ENCODE assay signal across 17 cellular contexts in genomic region chr9:546235-546634, GRCh38. TPM values are rescaled to one million over a fixed set of nuclear protein-coding genes. Genes with fewer than 3 reads are reported as not detected.
DNase-seq lines count a peak whose midpoint lies in the region; ATAC-seq and TF ChIP-seq lines count a peak whose summit lies in the region.
"Had no signal": no experiment of that assay in that cellular context is flagged by ENCODE, and none has a peak within 500 bp of the region (broad histone marks: within the 10 kb centered on the region; RNA-seq: fewer than 3 reads in every experiment).

No MANE protein-coding gene starts in this region.

- H3K36me3 ChIP-seq in DOHH2 (ENCODE audit: control insufficient read depth, low read length) (peaks cover 51% of the 10 kb centered on the region), body of pancreas (replicated peaks in 1 of 2; ENCODE audit: insufficient read depth in 1 of 2, low read depth in 2 of 2) (no peaks in the 10 kb centered on the region)
- H3K36me3 ChIP-seq: gastrocnemius medialis had no signal

- H3K4me3 ChIP-seq in DOHH2 (ENCODE audit: low read length) (peak overlapping the region; percentile 69), body of pancreas (no peak overlapping the region)

- no peaks in the 10 kb centered on the region for H3K9me2 ChIP-seq in DOHH2 (replicated peaks; ENCODE audit: control insufficient read depth, low read length)

- H3K27ac ChIP-seq in DOHH2 (ENCODE audit: low read depth, low read length) (peak overlapping the region; percentile 85), body of pancreas (peak overlapping the region in 3 of 4 donors; percentile 14 to 52 (median 21))

- 55 to 57% methylated on average over 3 of the region's 3 CpGs for WGBS in body of pancreas, 2 donors

- peak; percentile 12 for ATAC-seq in body of pancreas
- peak; percentile 50 to 51 for ATAC-seq in left cardiac atrium
- ATAC-seq in sciatic nerve, result peak; percentile 57
- ATAC-seq in SK-N-SH treated with all-trans-retinoic acid at 6 μM for 48 hours, result no peak

- H3K4me1 ChIP-seq in DOHH2 (ENCODE audit: control insufficient read depth, low read length) (peaks cover 42% of the 10 kb centered on the region), body of pancreas (peaks cover 38% of the 10 kb centered on the region)

- no peaks in the 10 kb centered on the region for H3K27me3 ChIP-seq in DOHH2 (ENCODE audit: control insufficient read depth, low read length)
- H3K27me3 ChIP-seq in body of pancreas, result no peaks in the 10 kb centered on the region
- H3K27me3 ChIP-seq: gastrocnemius medialis had no signal

- TF ChIP-seq POLR2A in body of pancreas (IDR thresholded peaks at IDR 0.05), result no peak

- peaks cover 78% of the 10 kb centered on the region for H3K79me2 ChIP-seq in DOHH2 (ENCODE audit: control insufficient read depth, low read length)

- DNase-seq in body of pancreas (no peak), left cardiac atrium (no peak), sciatic nerve (ENCODE audit: low spot score) (no peak), cortex of kidney (lab: John Stamatoyannopoulos, UW) (no peak), HCEC 1CT (no peak), NCI-H748 (lab: John Stamatoyannopoulos, UW; ENCODE audit: unreplicated experiment) (no peak)
- DNase-seq: ACHN; activated CD4-positive, alpha-beta T cell treated with anti-CD3 and anti-CD28 coated beads, Interleukin-2, amount 50 U/mL, for 4 hours; activated T-cell treated with anti-CD3 and anti-CD28 coated beads, Interleukin-2, amount 50 U/mL, for 24 hours; DMS79 treated with DMSO at 0.1 percent for 48 hours; mesenchymal stem cell; MV-4-11; NCI-H2081 treated with DMSO at 0.1 percent for 48 hours; NCI-H774 had no signal

- H4K20me1 ChIP-seq in DOHH2 (ENCODE audit: control insufficient read depth, insufficient read depth, low read depth, low read length), result no peaks in the 10 kb centered on the region

- intact Hi-C loops in body of pancreas (cut with DNase I), result no loop called here
- intact Hi-C loops in left cardiac atrium (cut with DNase I), result loop anchor here in 1 of 2 donors (5.0 kb wide), 1 partner anchor 39 kb away; no protein-coding TSS in a partner anchor
- intact Hi-C loops in sciatic nerve (cut with DNase I), result no loop called here

- TF ChIP-seq CTCF in DOHH2 (IDR thresholded peaks at IDR 0.05; ENCODE audit: low read depth, low read length, poor library complexity, severe bottlenecking) (no peak), body of pancreas (IDR thresholded peaks at IDR 0.05) (no peak)

- H3K4me2 ChIP-seq in DOHH2 (ENCODE audit: low read length), result peak overlapping the region; percentile 94

- H3F3A ChIP-seq in DOHH2 (ENCODE audit: control insufficient read depth, insufficient read depth), result peaks cover 6% of the 10 kb centered on the region; the same call in 1 of the 2 replicates

- H3K9me3 ChIP-seq in DOHH2 (ENCODE audit: control insufficient read depth, insufficient read depth, low read length) (no peaks in the 10 kb centered on the region), body of pancreas (no peaks in the 10 kb centered on the region)
- H3K9me3 ChIP-seq: gastrocnemius medialis had no signal

TF ChIP-seq in SK-N-SH treated with all-trans-retinoic acid at 6 μM for 48 hours, 23 proteins besides CTCF, POLR2A, EP300 and RAD21:
- TF ChIP-seq GLIS3 (CRISPR knock-in tag; IDR thresholded peaks at IDR 0.05), result no peak

RNA-seq across cellular contexts. Expression of gene KANK1, which starts 41.7 kb away (rescaled TPM):
- total RNA-seq in body of pancreas (10 to 100 TPM; 37.9 to 44.2 TPM), left cardiac atrium (100 to 1,000 TPM; 110 to 137 TPM), sciatic nerve (42.1 TPM)
